ENCODE assay signal across 27 cellular contexts in the genomic region with DNA sequence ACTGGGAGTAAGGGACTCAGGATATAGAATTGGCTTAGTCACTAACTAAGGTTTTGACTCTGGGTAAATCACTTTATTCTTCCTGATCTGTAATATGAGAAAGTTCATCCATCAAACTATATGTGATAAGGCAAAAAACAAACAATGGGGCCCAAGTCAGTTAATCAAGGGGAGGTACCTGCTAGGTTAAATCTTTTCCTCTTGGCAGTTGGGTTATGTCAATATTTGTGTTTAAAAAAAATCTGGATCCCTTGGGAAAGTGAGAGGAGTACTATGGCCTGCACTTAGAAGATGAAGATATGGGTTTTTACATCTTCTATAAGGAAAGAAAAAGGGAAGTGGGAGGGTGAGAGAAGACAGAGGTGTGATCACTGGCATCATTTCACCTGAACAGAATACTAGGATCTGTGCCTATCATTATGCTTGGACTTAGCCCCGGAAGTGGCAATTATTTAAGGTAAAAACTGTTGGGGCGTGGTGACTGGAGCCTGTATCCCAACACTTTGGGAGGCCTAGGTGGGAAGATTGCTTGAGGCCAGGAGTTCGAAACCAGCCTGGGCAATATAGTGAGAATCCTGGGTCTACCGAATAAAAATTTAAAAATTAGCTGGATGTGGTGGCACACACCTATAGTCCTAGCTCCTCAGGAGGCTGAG. TPM values are rescaled to one million over a fixed set of nuclear protein-coding genes. Genes with fewer than 3 reads are reported as not detected.
"Had no signal": no experiment of that assay in that cellular context is flagged by ENCODE, and none has a peak within 500 bp of the region (broad histone marks: within the 10 kb centered on the region; RNA-seq: fewer than 3 reads in every experiment).

No MANE protein-coding gene starts in this region.

- H3K27ac Mint-ChIP-seq: activated CD4-positive, alpha-beta memory T cell treated with anti-CD3 and anti-CD28 coated beads, Interleukin-2, amount 10 ng/mL, durations not matched to agents 7 days and 5 days; activated CD4-positive, alpha-beta T cell treated with anti-CD3 and anti-CD28 coated beads, Interleukin-2, amount 10 ng/mL, durations not matched to agents 24 days and 14 days; activated CD8-positive, alpha-beta memory T cell treated with anti-CD3 and anti-CD28 coated beads, Interleukin-2, amount 10 ng/mL, durations not matched to agents 7 days and 5 days; activated naive CD4-positive, alpha-beta T cell treated with anti-CD3 and anti-CD28 coated beads, Interleukin-2, amount 50 U/mL, for 24 hours; mesothelial cell of epicardium; nephron; stimulated activated effector memory CD8-positive, alpha-beta T cell treated with anti-CD3 and anti-CD28 coated beads, Interleukin-12 subunit alpha, Interleukin-12 subunit beta, amount 100 ng/mL, for 72 hours; stimulated activated naive CD8-positive, alpha-beta T cell treated with anti-CD3 and anti-CD28 coated beads, Interleukin-15, amount 100 ng/mL, for 72 hours; T-helper 17 cell had no signal

- H3K27me3 ChIP-seq: ascending aorta, esophagus squamous epithelium, gastrocnemius medialis, neutrophil, ovary, suprapubic skin, tibial nerve had no signal

- H3K27me3 Mint-ChIP-seq: activated CD4-positive, alpha-beta memory T cell treated with anti-CD3 and anti-CD28 coated beads, Interleukin-2, amount 10 ng/mL, durations not matched to agents 7 days and 5 days; activated CD4-positive, alpha-beta T cell treated with anti-CD3 and anti-CD28 coated beads, Interleukin-2, amount 10 ng/mL, durations not matched to agents 24 days and 14 days; activated CD8-positive, alpha-beta memory T cell treated with anti-CD3 and anti-CD28 coated beads, Interleukin-2, amount 10 ng/mL, durations not matched to agents 7 days and 5 days; activated naive CD4-positive, alpha-beta T cell treated with anti-CD3 and anti-CD28 coated beads, Interleukin-2, amount 50 U/mL, for 24 hours; stimulated activated naive CD8-positive, alpha-beta T cell treated with anti-CD3 and anti-CD28 coated beads, Interleukin-15, amount 100 ng/mL, for 72 hours had no signal

- H3K4me3 ChIP-seq: ascending aorta, esophagus squamous epithelium, gastrocnemius medialis, ovary, suprapubic skin, tibial nerve had no signal

- H3K27ac ChIP-seq: ascending aorta, esophagus squamous epithelium, gastrocnemius medialis, neutrophil, ovary, suprapubic skin, tibial nerve had no signal

- DNase-seq: activated CD4-positive, alpha-beta memory T cell treated with anti-CD3 and anti-CD28 coated beads, Interleukin-2, amount 10 ng/mL, durations not matched to agents 7 days and 5 days; activated CD4-positive, alpha-beta T cell treated with anti-CD3 and anti-CD28 coated beads, Interleukin-2, amount 10 ng/mL, durations not matched to agents 24 days and 14 days; activated CD8-positive, alpha-beta memory T cell treated with anti-CD3 and anti-CD28 coated beads, Interleukin-2, amount 10 ng/mL, durations not matched to agents 7 days and 5 days; activated gamma-delta T cell; activated T-cell treated with anti-CD3 and anti-CD28 coated beads for 4 hours; central memory CD4-positive, alpha-beta T cell; esophagus squamous epithelium; gastrocnemius medialis; hippocampal formation; kidney glomerular epithelial cell; left ventricle myocardium superior; mammary epithelial cell; ovary; right cardiac atrium; stimulated activated CD4-positive, alpha-beta T cell treated with anti-CD3 and anti-CD28 coated beads, Interleukin-12 subunit alpha, Interleukin-12 subunit beta, amount 100 ng/mL, for 4 hours; stimulated activated naive CD8-positive, alpha-beta T cell treated with anti-CD3 and anti-CD28 coated beads, Interleukin-15, amount 100 ng/mL, for 72 hours; T-helper 17 cell had no signal

- H3K36me3 ChIP-seq: ascending aorta, esophagus squamous epithelium, gastrocnemius medialis, neutrophil, ovary, suprapubic skin had no signal

- H3K4me3 Mint-ChIP-seq: activated CD4-positive, alpha-beta memory T cell treated with anti-CD3 and anti-CD28 coated beads, Interleukin-2, amount 10 ng/mL, durations not matched to agents 7 days and 5 days; activated CD4-positive, alpha-beta T cell treated with anti-CD3 and anti-CD28 coated beads, Interleukin-2, amount 10 ng/mL, durations not matched to agents 24 days and 14 days; activated CD8-positive, alpha-beta memory T cell treated with anti-CD3 and anti-CD28 coated beads, Interleukin-2, amount 10 ng/mL, durations not matched to agents 7 days and 5 days; activated naive CD4-positive, alpha-beta T cell treated with anti-CD3 and anti-CD28 coated beads, Interleukin-2, amount 50 U/mL, for 24 hours; mesothelial cell of epicardium; nephron; stimulated activated effector memory CD8-positive, alpha-beta T cell treated with anti-CD3 and anti-CD28 coated beads, Interleukin-12 subunit alpha, Interleukin-12 subunit beta, amount 100 ng/mL, for 72 hours; stimulated activated naive CD8-positive, alpha-beta T cell treated with anti-CD3 and anti-CD28 coated beads, Interleukin-15, amount 100 ng/mL, for 72 hours; T-helper 17 cell had no signal

- H3K4me1 Mint-ChIP-seq: activated CD4-positive, alpha-beta memory T cell treated with anti-CD3 and anti-CD28 coated beads, Interleukin-2, amount 10 ng/mL, durations not matched to agents 7 days and 5 days; activated CD4-positive, alpha-beta T cell treated with anti-CD3 and anti-CD28 coated beads, Interleukin-2, amount 10 ng/mL, durations not matched to agents 24 days and 14 days; activated CD8-positive, alpha-beta memory T cell treated with anti-CD3 and anti-CD28 coated beads, Interleukin-2, amount 10 ng/mL, durations not matched to agents 7 days and 5 days; activated naive CD4-positive, alpha-beta T cell treated with anti-CD3 and anti-CD28 coated beads, Interleukin-2, amount 50 U/mL, for 24 hours; nephron; stimulated activated effector memory CD8-positive, alpha-beta T cell treated with anti-CD3 and anti-CD28 coated beads, Interleukin-12 subunit alpha, Interleukin-12 subunit beta, amount 100 ng/mL, for 72 hours; stimulated activated naive CD8-positive, alpha-beta T cell treated with anti-CD3 and anti-CD28 coated beads, Interleukin-15, amount 100 ng/mL, for 72 hours; T-helper 17 cell had no signal

- H3K36me3 Mint-ChIP-seq: stimulated activated effector memory CD8-positive, alpha-beta T cell treated with anti-CD3 and anti-CD28 coated beads, Interleukin-12 subunit alpha, Interleukin-12 subunit beta, amount 100 ng/mL, for 72 hours had no signal

- H3K4me1 ChIP-seq: ascending aorta, esophagus squamous epithelium, gastrocnemius medialis, suprapubic skin, tibial nerve had no signal

RNA-seq across cellular contexts. Expression of a gene that starts 2.8 kb away (rescaled TPM):
- total RNA-seq: activated CD4-positive, alpha-beta memory T cell treated with anti-CD3 and anti-CD28 coated beads, Interleukin-2, amount 10 ng/mL, durations not matched to agents 7 days and 5 days; activated CD4-positive, alpha-beta T cell treated with anti-CD3 and anti-CD28 coated beads, Interleukin-2, amount 10 ng/mL, durations not matched to agents 24 days and 14 days; activated CD8-positive, alpha-beta memory T cell treated with anti-CD3 and anti-CD28 coated beads, Interleukin-2, amount 10 ng/mL, durations not matched to agents 7 days and 5 days; ascending aorta; esophagus squamous epithelium; gastrocnemius medialis; left ventricle myocardium superior; mammary epithelial cell; mesothelial cell of epicardium; myocyte; pulmonary artery endothelial cell; right cardiac atrium; suprapubic skin; T-helper 17 cell; tibial nerve had no signal
